Comparison of ENCODE assay signal across 15 cellular contexts in genomic region chr2:167990062-167990461, GRCh38.
"Had no signal": no experiment of that assay in that cellular context is flagged by ENCODE, and none has a peak within 500 bp of the region (broad histone marks: within the 10 kb centered on the region; RNA-seq: fewer than 3 reads in every experiment).

No MANE protein-coding gene starts in this region.

- DNase-seq: effector CD4-positive, alpha-beta T cell; hypothalamus; immature natural killer cell; islet precursor cell; kidney glomerular epithelial cell; natural killer cell; occipital lobe; ovary; posterior cingulate gyrus; psoas muscle; right cardiac atrium; spleen; stimulated activated CD4-positive, alpha-beta T cell treated with anti-CD3 and anti-CD28 coated beads, Interleukin-4, amount 100 ng/mL, for 4 hours; upper lobe of left lung had no signal

- ATAC-seq: natural killer cell; psoas muscle; right cardiac atrium; stimulated activated memory B cell treated with anti-CD40 and anti-IgM and Interleukin-4, amounts not matched to agents 10 μg/mL and 1 μg/mL and 100 μg/mL, for 72 hours had no signal
